1 cellular context compared by ENCODE assay signal in the genomic region with DNA sequence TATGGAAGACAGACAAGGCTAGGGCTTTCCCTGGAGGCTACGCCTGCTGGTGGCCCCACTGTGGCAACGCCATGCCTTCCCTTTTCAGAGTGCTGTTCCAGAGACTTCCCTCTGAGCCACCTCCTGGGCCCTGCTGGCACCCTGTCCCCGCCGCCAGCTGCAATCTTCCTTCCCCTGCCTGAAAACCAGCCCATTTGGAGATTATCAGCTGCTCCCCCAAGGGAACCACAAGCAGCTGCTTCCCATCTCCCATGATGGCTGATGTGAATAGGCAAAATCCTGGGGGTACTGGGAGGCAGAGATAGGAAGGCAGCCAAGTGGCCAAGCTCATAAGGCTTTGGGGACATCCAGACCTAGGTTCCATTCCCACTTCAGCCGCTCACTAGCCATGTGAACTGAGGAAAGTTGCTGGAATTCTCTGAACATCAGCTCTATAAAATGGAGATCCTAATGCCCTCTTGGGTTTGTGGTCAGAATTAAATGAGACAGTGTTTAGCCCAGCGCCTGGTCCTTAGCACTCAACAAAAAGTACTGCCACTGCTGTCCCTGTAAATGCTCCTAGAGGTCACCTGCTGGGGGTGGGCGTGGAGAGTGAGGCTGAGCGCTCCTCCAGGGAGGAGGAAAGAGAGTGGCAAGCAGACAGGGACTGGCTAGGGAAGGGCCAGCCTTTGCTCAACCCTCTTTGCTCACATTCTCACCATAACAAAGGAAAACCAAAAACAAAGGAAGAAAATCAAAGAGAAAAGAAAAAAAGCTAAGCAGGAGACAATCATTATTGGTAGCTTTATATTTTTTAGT.
TF ChIP-seq lines count a peak whose summit lies in the region.

No MANE protein-coding gene starts in this region.

TF ChIP-seq in K562, 482 proteins besides CTCF, POLR2A, EP300 and RAD21 (continued from another document and continues in another):
- TF ChIP-seq MTA3 (IDR thresholded peaks at IDR 0.05; ENCODE audit: borderline replicate concordance) (0 out of 2 replicates have a peak, but pooled peaks have one; percentile 71), MYNN (IDR thresholded peaks at IDR 0.05) (peak; percentile 94), MYNN (CRISPR knock-in tag; IDR thresholded peaks at IDR 0.05) (no peak), ETV5 (CRISPR knock-in tag; IDR thresholded peaks at IDR 0.05; ENCODE audit: low read depth) (peak; percentile 73; the same call in 1 of the 2 replicates), PURB (CRISPR knock-in tag; IDR thresholded peaks at IDR 0.05; ENCODE audit: low read depth) (no peak), HDGF (IDR thresholded peaks at IDR 0.05) (no peak), LARP7 (IDR thresholded peaks at IDR 0.05) (no peak), ZNF143 (CRISPR knock-in tag; IDR thresholded peaks at IDR 0.05) (no peak), SRSF3 (IDR thresholded peaks at IDR 0.05; ENCODE audit: insufficient read depth, low read length) (no peak), ZNF699 (CRISPR knock-in tag; IDR thresholded peaks at IDR 0.05; ENCODE audit: insufficient replicate concordance) (no peak), BMI1 (IDR thresholded peaks at IDR 0.05; ENCODE audit: low read length) (no peak), RBM15 (IDR thresholded peaks at IDR 0.05; ENCODE audit: insufficient read depth, low read length) (no peak), POLR2H (tag; IDR thresholded peaks at IDR 0.05; ENCODE audit: low read depth) (no peak), HLTF (IDR thresholded peaks at IDR 0.05) (peak; percentile 68; the same call in 1 of the 2 replicates), HDAC8 (tag; IDR thresholded peaks at IDR 0.05) (no peak), SIN3B (IDR thresholded peaks at IDR 0.05; ENCODE audit: low read depth) (no peak), NCOR1 (IDR thresholded peaks at IDR 0.05) (peak; percentile 98), BCOR (IDR thresholded peaks at IDR 0.05) (peak; percentile 90), MCM3 (IDR thresholded peaks at IDR 0.05) (no peak), STAT5B (CRISPR knock-in tag; IDR thresholded peaks at IDR 0.05) (no peak), TCFL5 (CRISPR knock-in tag; conservative IDR thresholded peaks at IDR 0.05) (no peak), ATF7 (IDR thresholded peaks at IDR 0.05) (peak; percentile 64; the same call in 1 of the 2 replicates), MYC (IDR thresholded peaks at IDR 0.05; ENCODE audit: low read depth, low read length) (no peak), MYC (CRISPR knock-in tag; IDR thresholded peaks at IDR 0.05; ENCODE audit: borderline replicate concordance, low read depth) (no peak), MAFG (tag; conservative IDR thresholded peaks at IDR 0.05) (peak; percentile 90), PTBP1 (IDR thresholded peaks at IDR 0.05; ENCODE audit: low read depth, low read length) (no peak), RFX5 (IDR thresholded peaks at IDR 0.05; ENCODE audit: low read depth, low read length) (no peak), HOXB6 (CRISPR knock-in tag; IDR thresholded peaks at IDR 0.05; ENCODE audit: borderline replicate concordance) (0 out of 2 replicates have a peak, but pooled peaks have one; percentile 16), SAP30 (IDR thresholded peaks at IDR 0.05; ENCODE audit: borderline replicate concordance, insufficient read depth, low read depth, low read length, poor library complexity, severe bottlenecking) (no peak), NFYB (IDR thresholded peaks at IDR 0.05; ENCODE audit: extremely low read depth, insufficient read length) (no peak), NFE2 (IDR thresholded peaks at IDR 0.05; ENCODE audit: low read depth) (peak; percentile 90), KAT7 (CRISPR knock-in tag; IDR thresholded peaks at IDR 0.05; ENCODE audit: borderline replicate concordance) (0 out of 2 replicates have a peak, but pooled peaks have one; percentile 63)
- TF ChIP-seq, protein P1, sequence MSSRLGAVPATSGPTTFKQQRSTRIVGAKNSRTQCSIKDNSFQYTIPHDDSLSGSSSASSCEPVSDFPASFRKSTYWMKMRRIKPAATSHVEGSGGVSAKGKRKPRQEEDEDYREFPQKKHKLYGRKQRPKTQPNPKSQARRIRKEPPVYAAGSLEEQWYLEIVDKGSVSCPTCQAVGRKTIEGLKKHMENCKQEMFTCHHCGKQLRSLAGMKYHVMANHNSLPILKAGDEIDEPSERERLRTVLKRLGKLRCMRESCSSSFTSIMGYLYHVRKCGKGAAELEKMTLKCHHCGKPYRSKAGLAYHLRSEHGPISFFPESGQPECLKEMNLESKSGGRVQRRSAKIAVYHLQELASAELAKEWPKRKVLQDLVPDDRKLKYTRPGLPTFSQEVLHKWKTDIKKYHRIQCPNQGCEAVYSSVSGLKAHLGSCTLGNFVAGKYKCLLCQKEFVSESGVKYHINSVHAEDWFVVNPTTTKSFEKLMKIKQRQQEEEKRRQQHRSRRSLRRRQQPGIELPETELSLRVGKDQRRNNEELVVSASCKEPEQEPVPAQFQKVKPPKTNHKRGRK (tag; IDR thresholded peaks at IDR 0.05) = no peak
- TF ChIP-seq, protein P2, sequence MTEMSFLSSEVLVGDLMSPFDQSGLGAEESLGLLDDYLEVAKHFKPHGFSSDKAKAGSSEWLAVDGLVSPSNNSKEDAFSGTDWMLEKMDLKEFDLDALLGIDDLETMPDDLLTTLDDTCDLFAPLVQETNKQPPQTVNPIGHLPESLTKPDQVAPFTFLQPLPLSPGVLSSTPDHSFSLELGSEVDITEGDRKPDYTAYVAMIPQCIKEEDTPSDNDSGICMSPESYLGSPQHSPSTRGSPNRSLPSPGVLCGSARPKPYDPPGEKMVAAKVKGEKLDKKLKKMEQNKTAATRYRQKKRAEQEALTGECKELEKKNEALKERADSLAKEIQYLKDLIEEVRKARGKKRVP (CRISPR knock-in tag; IDR thresholded peaks at IDR 0.05) = peak; percentile 84
- TF ChIP-seq, protein P3, sequence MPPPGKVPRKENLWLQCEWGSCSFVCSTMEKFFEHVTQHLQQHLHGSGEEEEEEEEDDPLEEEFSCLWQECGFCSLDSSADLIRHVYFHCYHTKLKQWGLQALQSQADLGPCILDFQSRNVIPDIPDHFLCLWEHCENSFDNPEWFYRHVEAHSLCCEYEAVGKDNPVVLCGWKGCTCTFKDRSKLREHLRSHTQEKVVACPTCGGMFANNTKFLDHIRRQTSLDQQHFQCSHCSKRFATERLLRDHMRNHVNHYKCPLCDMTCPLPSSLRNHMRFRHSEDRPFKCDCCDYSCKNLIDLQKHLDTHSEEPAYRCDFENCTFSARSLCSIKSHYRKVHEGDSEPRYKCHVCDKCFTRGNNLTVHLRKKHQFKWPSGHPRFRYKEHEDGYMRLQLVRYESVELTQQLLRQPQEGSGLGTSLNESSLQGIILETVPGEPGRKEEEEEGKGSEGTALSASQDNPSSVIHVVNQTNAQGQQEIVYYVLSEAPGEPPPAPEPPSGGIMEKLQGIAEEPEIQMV (tag; conservative IDR thresholded peaks at IDR 0.05; ENCODE audit: low read depth) = 0 out of 2 replicates have a peak, but pooled peaks have one; percentile 53
- TF ChIP-seq, protein P4, sequence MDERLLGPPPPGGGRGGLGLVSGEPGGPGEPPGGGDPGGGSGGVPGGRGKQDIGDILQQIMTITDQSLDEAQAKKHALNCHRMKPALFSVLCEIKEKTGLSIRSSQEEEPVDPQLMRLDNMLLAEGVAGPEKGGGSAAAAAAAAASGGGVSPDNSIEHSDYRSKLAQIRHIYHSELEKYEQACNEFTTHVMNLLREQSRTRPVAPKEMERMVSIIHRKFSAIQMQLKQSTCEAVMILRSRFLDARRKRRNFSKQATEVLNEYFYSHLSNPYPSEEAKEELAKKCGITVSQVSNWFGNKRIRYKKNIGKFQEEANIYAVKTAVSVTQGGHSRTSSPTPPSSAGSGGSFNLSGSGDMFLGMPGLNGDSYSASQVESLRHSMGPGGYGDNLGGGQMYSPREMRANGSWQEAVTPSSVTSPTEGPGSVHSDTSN (CRISPR knock-in tag; IDR thresholded peaks at IDR 0.05; ENCODE audit: low read depth) = no peak
- TF ChIP-seq, protein P4 (tag; conservative IDR thresholded peaks at IDR 0.05; ENCODE audit: low read depth) = 0 out of 2 replicates have a peak, but pooled peaks have one; percentile 9
- TF ChIP-seq, protein P5, sequence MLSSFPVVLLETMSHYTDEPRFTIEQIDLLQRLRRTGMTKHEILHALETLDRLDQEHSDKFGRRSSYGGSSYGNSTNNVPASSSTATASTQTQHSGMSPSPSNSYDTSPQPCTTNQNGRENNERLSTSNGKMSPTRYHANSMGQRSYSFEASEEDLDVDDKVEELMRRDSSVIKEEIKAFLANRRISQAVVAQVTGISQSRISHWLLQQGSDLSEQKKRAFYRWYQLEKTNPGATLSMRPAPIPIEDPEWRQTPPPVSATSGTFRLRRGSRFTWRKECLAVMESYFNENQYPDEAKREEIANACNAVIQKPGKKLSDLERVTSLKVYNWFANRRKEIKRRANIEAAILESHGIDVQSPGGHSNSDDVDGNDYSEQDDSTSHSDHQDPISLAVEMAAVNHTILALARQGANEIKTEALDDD (IDR thresholded peaks at IDR 0.05) = no peak
- TF ChIP-seq, protein P6, sequence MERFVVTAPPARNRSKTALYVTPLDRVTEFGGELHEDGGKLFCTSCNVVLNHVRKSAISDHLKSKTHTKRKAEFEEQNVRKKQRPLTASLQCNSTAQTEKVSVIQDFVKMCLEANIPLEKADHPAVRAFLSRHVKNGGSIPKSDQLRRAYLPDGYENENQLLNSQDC (CRISPR knock-in tag; IDR thresholded peaks at IDR 0.05) = 0 out of 2 replicates have a peak, but pooled peaks have one; percentile 62
- TF ChIP-seq, protein P7, sequence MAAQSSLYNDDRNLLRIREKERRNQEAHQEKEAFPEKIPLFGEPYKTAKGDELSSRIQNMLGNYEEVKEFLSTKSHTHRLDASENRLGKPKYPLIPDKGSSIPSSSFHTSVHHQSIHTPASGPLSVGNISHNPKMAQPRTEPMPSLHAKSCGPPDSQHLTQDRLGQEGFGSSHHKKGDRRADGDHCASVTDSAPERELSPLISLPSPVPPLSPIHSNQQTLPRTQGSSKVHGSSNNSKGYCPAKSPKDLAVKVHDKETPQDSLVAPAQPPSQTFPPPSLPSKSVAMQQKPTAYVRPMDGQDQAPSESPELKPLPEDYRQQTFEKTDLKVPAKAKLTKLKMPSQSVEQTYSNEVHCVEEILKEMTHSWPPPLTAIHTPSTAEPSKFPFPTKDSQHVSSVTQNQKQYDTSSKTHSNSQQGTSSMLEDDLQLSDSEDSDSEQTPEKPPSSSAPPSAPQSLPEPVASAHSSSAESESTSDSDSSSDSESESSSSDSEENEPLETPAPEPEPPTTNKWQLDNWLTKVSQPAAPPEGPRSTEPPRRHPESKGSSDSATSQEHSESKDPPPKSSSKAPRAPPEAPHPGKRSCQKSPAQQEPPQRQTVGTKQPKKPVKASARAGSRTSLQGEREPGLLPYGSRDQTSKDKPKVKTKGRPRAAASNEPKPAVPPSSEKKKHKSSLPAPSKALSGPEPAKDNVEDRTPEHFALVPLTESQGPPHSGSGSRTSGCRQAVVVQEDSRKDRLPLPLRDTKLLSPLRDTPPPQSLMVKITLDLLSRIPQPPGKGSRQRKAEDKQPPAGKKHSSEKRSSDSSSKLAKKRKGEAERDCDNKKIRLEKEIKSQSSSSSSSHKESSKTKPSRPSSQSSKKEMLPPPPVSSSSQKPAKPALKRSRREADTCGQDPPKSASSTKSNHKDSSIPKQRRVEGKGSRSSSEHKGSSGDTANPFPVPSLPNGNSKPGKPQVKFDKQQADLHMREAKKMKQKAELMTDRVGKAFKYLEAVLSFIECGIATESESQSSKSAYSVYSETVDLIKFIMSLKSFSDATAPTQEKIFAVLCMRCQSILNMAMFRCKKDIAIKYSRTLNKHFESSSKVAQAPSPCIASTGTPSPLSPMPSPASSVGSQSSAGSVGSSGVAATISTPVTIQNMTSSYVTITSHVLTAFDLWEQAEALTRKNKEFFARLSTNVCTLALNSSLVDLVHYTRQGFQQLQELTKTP (IDR thresholded peaks at IDR 0.05; ENCODE audit: low read depth in 1 of 2, partially characterized antibody in 2 of 2) = peak in 1 of 2 experiments; percentile 72
- TF ChIP-seq, protein P8, sequence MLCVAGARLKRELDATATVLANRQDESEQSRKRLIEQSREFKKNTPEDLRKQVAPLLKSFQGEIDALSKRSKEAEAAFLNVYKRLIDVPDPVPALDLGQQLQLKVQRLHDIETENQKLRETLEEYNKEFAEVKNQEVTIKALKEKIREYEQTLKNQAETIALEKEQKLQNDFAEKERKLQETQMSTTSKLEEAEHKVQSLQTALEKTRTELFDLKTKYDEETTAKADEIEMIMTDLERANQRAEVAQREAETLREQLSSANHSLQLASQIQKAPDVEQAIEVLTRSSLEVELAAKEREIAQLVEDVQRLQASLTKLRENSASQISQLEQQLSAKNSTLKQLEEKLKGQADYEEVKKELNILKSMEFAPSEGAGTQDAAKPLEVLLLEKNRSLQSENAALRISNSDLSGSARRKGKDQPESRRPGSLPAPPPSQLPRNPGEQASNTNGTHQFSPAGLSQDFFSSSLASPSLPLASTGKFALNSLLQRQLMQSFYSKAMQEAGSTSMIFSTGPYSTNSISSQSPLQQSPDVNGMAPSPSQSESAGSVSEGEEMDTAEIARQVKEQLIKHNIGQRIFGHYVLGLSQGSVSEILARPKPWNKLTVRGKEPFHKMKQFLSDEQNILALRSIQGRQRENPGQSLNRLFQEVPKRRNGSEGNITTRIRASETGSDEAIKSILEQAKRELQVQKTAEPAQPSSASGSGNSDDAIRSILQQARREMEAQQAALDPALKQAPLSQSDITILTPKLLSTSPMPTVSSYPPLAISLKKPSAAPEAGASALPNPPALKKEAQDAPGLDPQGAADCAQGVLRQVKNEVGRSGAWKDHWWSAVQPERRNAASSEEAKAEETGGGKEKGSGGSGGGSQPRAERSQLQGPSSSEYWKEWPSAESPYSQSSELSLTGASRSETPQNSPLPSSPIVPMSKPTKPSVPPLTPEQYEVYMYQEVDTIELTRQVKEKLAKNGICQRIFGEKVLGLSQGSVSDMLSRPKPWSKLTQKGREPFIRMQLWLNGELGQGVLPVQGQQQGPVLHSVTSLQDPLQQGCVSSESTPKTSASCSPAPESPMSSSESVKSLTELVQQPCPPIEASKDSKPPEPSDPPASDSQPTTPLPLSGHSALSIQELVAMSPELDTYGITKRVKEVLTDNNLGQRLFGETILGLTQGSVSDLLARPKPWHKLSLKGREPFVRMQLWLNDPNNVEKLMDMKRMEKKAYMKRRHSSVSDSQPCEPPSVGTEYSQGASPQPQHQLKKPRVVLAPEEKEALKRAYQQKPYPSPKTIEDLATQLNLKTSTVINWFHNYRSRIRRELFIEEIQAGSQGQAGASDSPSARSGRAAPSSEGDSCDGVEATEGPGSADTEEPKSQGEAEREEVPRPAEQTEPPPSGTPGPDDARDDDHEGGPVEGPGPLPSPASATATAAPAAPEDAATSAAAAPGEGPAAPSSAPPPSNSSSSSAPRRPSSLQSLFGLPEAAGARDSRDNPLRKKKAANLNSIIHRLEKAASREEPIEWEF (CRISPR knock-in tag; IDR thresholded peaks at IDR 0.05) = peak; percentile 88
- TF ChIP-seq, protein P9, sequence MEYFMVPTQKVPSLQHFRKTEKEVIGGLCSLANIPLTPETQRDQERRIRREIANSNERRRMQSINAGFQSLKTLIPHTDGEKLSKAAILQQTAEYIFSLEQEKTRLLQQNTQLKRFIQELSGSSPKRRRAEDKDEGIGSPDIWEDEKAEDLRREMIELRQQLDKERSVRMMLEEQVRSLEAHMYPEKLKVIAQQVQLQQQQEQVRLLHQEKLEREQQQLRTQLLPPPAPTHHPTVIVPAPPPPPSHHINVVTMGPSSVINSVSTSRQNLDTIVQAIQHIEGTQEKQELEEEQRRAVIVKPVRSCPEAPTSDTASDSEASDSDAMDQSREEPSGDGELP (CRISPR knock-in tag; IDR thresholded peaks at IDR 0.05; ENCODE audit: borderline replicate concordance) = peak; percentile 99
